9 cellular contexts compared by ENCODE assay signal in the genomic region with DNA sequence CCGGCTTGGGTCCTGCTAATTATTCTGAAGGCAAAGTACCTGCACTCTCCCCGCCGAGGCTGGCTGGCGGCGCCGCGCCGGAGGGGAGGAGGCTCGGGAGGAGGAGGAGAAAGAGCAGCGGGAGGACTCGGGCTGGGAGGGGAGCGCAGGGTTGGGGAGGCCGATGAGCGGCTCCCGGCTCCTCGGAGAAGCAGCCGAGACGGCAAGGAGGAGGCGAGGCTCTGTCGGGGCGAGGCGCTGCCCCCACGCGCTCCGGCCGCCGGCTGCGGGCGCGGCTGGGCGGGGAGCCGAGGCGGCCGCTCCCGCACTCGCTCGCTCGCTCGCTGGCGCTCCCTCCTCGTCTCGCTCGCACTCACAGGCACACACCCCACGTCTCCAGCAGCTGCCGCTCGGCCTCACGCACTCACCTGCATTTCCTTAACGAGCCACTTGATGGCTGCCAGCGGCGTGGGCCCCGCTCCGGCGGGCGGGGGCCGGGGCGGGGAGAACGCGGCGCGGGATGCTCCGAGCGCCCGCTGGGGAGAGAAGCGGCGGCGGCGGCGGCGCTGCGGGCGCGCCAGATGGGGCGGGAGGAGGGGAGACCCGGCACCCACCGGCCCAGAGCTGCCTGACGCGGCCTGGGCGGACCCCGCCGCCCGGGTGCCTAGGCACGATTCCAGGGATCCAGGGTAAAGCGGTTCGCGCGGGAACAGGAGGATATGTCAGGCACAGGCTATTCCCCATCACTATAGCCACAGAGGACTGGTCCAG. TPM values are rescaled to one million over a fixed set of nuclear protein-coding genes. Genes with fewer than 3 reads are reported as not detected.
DNase-seq lines count a peak whose midpoint lies in the region; ATAC-seq lines count a peak whose summit lies in the region.
"Had no signal": no experiment of that assay in that cellular context is flagged by ENCODE, and none has a peak within 500 bp of the region (broad histone marks: within the 10 kb centered on the region; RNA-seq: fewer than 3 reads in every experiment).

A gene (minus strand): TSS at position 354 of the 750 bp plus-strand sequence.

- peaks cover 5% of the 10 kb centered on the region in 2 donors for H3K27me3 ChIP-seq in esophagus (ENCODE audit: control insufficient read depth in 1 of 2, insufficient read depth in 2 of 2, low read length in 2 of 2)
- peaks cover 12 to 24% of the 10 kb centered on the region in 2 donors for H3K27me3 ChIP-seq in muscle layer of colon (ENCODE audit: control insufficient read depth in 1 of 2, insufficient read depth in 2 of 2, low read length in 2 of 2)

- no peaks in the 10 kb centered on the region for H3K36me3 Mint-ChIP-seq in T-helper 17 cell (ENCODE audit: low read depth)
- H3K36me3 Mint-ChIP-seq: CD8-positive, alpha-beta T cell had no signal

- H3K9ac ChIP-seq in muscle layer of colon (ENCODE audit: low read length) = no peak within 1 kb of the TSS

- no peaks in the 10 kb centered on the region for H3K4me1 Mint-ChIP-seq in T-helper 17 cell

- peaks cover 16% of the 10 kb centered on the region for H3K27me3 Mint-ChIP-seq in T-helper 17 cell

- H3K4me3 ChIP-seq in esophagus (ENCODE audit: low read depth in 1 of 2, low read length in 2 of 2) (peak within 1 kb of the TSS; percentile 35 to 49), muscle layer of colon (ENCODE audit: low read depth in 1 of 2, low read length in 2 of 2) (peak within 1 kb of the TSS; percentile 11 to 38), urinary bladder (ENCODE audit: low read depth, low read length) (peak within 1 kb of the TSS; percentile 44)

- H3K27ac Mint-ChIP-seq in T-helper 17 cell = no peak within 1 kb of the TSS
- H3K27ac Mint-ChIP-seq: CD8-positive, alpha-beta T cell had no signal

- H3K27ac ChIP-seq in esophagus (ENCODE audit: low read depth in 2 of 2, low read length in 1 of 2) (no peak within 1 kb of the TSS), muscle layer of colon (ENCODE audit: low read depth, low read length) (no peak within 1 kb of the TSS), urinary bladder (ENCODE audit: low read depth) (no peak within 1 kb of the TSS)

- H3K4me1 ChIP-seq in esophagus (ENCODE audit: control insufficient read depth in 2 of 2, insufficient read depth in 2 of 2, low read length in 1 of 2) = no peaks in the 10 kb centered on the region
- no peaks in the 10 kb centered on the region for H3K4me1 ChIP-seq in muscle layer of colon (ENCODE audit: insufficient read depth, low read length)
- H3K4me1 ChIP-seq in urinary bladder (ENCODE audit: insufficient read depth) = no peaks in the 10 kb centered on the region

- ATAC-seq in GM21825 (IDR thresholded peaks at IDR 0.05; ENCODE audit: unreplicated experiment) (peak; percentile 98), T-helper 17 cell (no peak)
- ATAC-seq: CD8-positive, alpha-beta T cell had no signal

- H3K36me3 ChIP-seq in esophagus (ENCODE audit: control insufficient read depth in 2 of 2, insufficient read depth in 2 of 2, low read length in 1 of 2) (no peaks in the 10 kb centered on the region), muscle layer of colon (ENCODE audit: insufficient read depth, low read length) (no peaks in the 10 kb centered on the region), urinary bladder (ENCODE audit: insufficient read depth) (no peaks in the 10 kb centered on the region)

- WGBS in esophagus, 2 donors = 1 to 2% methylated on average over 72 to 86 of the region's 86 CpGs
- under 1% methylated on average over 86 of the region's 86 CpGs for WGBS in urinary bladder

- in situ Hi-C loops in KBM-7 (cut with MboI; ENCODE audit: low pct_unique_long_range_greater_than_20kb, low sequenced_read_pairs) = no loop called here

- DNase-seq in NCI-H2081 (lab: John Stamatoyannopoulos, UW) = peak; percentile 74 to 85
- DNase-seq in NCI-H2081 treated with DMSO at 0.1 percent for 48 hours (lab: John Stamatoyannopoulos, UW) = no peak
- DNase-seq in KBM-7 = peak; percentile 52
- no peak for DNase-seq in T-helper 17 cell

- H3K9me3 ChIP-seq in T-helper 17 cell (ENCODE audit: control insufficient read depth, low read length, poor library complexity, severe bottlenecking) (no peaks in the 10 kb centered on the region), esophagus (ENCODE audit: control insufficient read depth in 2 of 2, insufficient read depth in 1 of 2, low read depth in 1 of 2, low read length in 1 of 2) (no peaks in the 10 kb centered on the region), muscle layer of colon (ENCODE audit: low read length) (no peaks in the 10 kb centered on the region)

- peak within 1 kb of the TSS; percentile 25 for H3K4me3 Mint-ChIP-seq in T-helper 17 cell
- H3K4me3 Mint-ChIP-seq: CD8-positive, alpha-beta T cell had no signal

RNA-seq across cellular contexts. Expression of the gene that starts here (rescaled TPM):
- not detected for total RNA-seq in T-helper 17 cell
- under 1 TPM; 0.53 to 0.60 TPM for polyA plus RNA-seq in esophagus
- 210 TPM for total RNA-seq in urinary bladder
- polyA plus RNA-seq in urinary bladder = 7.3 TPM
- total RNA-seq: CD8-positive, alpha-beta T cell had no signal

Comparison
In these comparisons a context has a peak if more than half of its experiments do, and no peak if none do; other contexts are left out.
1. RNA of the gene that starts here (total RNA-seq): 210 TPM in urinary bladder (single experiment); not detected in T-helper 17 cell; every median in the first group is over 100 times any median in the second.
2. DNase-seq: peak in NCI-H2081 (2 of 2) and KBM-7 (single experiment); none in NCI-H2081 treated with DMSO at 0.1 percent for 48 hours (single experiment) and T-helper 17 cell (0 of 3).
3. Peak in every context shown above with its lines, with median percentiles within 50 percentile points of each other: H3K4me3 ChIP-seq.